13 cellular contexts compared by ENCODE assay signal in the genomic region with DNA sequence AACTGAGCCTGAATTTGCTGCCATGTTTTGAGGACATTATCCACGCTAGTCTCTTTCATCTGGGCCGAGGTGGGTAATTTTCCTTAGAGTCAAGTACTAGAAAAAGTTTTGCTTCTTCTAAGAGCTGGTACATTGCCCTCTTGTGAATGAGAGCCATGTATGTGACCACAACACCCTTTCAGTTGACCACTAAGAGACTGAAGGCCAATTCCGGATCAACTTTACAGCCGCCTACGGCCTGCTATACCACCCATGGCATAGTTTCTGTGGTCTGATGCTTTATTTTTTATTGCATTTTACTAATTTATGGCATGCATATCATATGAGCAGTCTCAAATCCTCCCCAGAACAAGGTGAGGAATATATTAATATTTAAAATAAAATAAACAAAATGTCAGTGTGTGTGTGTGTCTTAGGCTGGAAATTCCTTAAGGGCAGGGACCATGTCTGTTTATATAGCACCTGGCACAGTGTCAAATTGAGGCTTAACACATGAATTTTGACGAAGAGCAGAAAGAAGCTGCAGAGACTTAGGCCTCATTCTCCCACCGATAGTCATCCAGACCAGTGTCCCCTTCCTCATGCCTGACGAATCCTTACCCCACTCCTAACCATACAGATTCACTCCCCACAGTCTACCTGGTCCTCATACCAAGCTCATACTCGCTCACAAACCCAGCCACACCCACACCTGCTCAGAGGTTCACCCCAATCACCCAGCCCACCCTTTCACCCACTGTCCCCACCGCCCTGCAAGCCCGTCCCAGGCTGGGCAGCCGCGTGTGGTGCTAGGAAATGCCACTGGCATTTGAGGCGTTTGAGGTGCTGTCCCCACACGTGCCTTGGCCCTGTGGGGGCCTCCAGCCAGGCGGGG. TPM values are rescaled to one million over a fixed set of nuclear protein-coding genes. Genes with fewer than 3 reads are reported as not detected.
A peak's percentile ranks its signal among the peaks of the same experiment; 100 is the strongest.
DNase-seq lines count a peak whose midpoint lies in the region; ATAC-seq and TF ChIP-seq lines count a peak whose summit lies in the region.
"Had no signal": no experiment of that assay in that cellular context is flagged by ENCODE, and none has a peak within 500 bp of the region (broad histone marks: within the 10 kb centered on the region; RNA-seq: fewer than 3 reads in every experiment).

No MANE protein-coding gene starts in this region.

- no peaks in the 10 kb centered on the region for H3K9me3 Mint-ChIP-seq in naive thymus-derived CD8-positive, alpha-beta T cell
- H3K9me3 Mint-ChIP-seq: CD8-positive, alpha-beta T cell; naive B cell had no signal

- dilution Hi-C loops in IMR-90 (cut with HindIII; ENCODE audit: low sequenced_read_pairs, unreplicated experiment) = no loop called here

- H3K4ac ChIP-seq in IMR-90 (ENCODE audit: low read depth, low read length) = peak overlapping the region; percentile 81

- no peaks in the 10 kb centered on the region for H4K20me1 ChIP-seq in IMR-90 (ENCODE audit: insufficient read depth, low read length)

- H3K4me3 ChIP-seq in IMR-90 (ENCODE audit: insufficient read depth, low read depth, low read length) = no peak overlapping the region
- H3K4me3 ChIP-seq in effector memory CD4-positive, alpha-beta T cell (ENCODE audit: insufficient read depth, low read depth, low read length, poor library complexity, severe bottlenecking) = no peak overlapping the region
- H3K4me3 ChIP-seq: sigmoid colon had no signal

- H3K9ac ChIP-seq in IMR-90 (ENCODE audit: low read depth, low read length) = no peak overlapping the region

- H4K91ac ChIP-seq in IMR-90 (ENCODE audit: insufficient read depth, low read depth, low read length) = peak overlapping the region; percentile 58; the same call in 1 of the 2 replicates

- TF ChIP-seq RAD21 in IMR-90 (IDR thresholded peaks at IDR 0.05; ENCODE audit: low read length) = no peak

- BruUV-seq in IMR-90 (replicated peaks; lab: Mats Ljungman, UMichigan) = no TSS peak

- H3K27me3 ChIP-seq in IMR-90 (ENCODE audit: control insufficient read depth, insufficient read depth, low read length) = peaks cover 2% of the 10 kb centered on the region; the same call in 1 of the 2 replicates
- no peaks in the 10 kb centered on the region for H3K27me3 ChIP-seq in effector memory CD4-positive, alpha-beta T cell (replicated peaks; ENCODE audit: control insufficient read depth, insufficient read depth, low read length, poor library complexity, severe bottlenecking)

- H3K36me3 ChIP-seq in IMR-90 (ENCODE audit: control insufficient read depth, insufficient read depth, low read length) = no peaks in the 10 kb centered on the region
- H3K36me3 ChIP-seq in effector memory CD4-positive, alpha-beta T cell (ENCODE audit: control insufficient read depth, insufficient read depth, low read length) = no peaks in the 10 kb centered on the region
- H3K36me3 ChIP-seq: sigmoid colon had no signal

- peak overlapping the region; percentile 78 for H2BK20ac ChIP-seq in IMR-90 (ENCODE audit: low read depth, low read length)

- H2BK15ac ChIP-seq in IMR-90 (ENCODE audit: low read depth, low read length) = 0 out of 3 replicates have a peak overlapping the region, but pooled peaks have one; percentile 38

- peak overlapping the region; percentile 87 for H3K14ac ChIP-seq in IMR-90 (replicated peaks; ENCODE audit: low read depth, low read length)

- peak overlapping the region; percentile 62 to 72; a peak in 3 of 4 replicates for H4K8ac ChIP-seq in IMR-90 (ENCODE audit: low read depth in 2 of 2, low read length in 2 of 2)

- no CpG with 5 or more reads among the region's 16 CpGs for WGBS in IMR-90 (ENCODE audit: extremely low coverage in 2 of 2, insufficient read length in 1 of 2), 2 experiments

- H3K4me1 ChIP-seq in IMR-90 (ENCODE audit: control insufficient read depth, insufficient read depth, low read length) = peaks cover 15% of the 10 kb centered on the region
- peaks cover 5% of the 10 kb centered on the region for H3K4me1 ChIP-seq in effector memory CD4-positive, alpha-beta T cell (ENCODE audit: control insufficient read depth, insufficient read depth, low read length, poor library complexity, severe bottlenecking)

- peaks cover 11% of the 10 kb centered on the region for H3K9me1 ChIP-seq in IMR-90 (ENCODE audit: insufficient read depth, low read length)

- intact Hi-C loops in IMR-90 (cut with micrococcal nuclease) = no loop called here

- H3K79me1 ChIP-seq in IMR-90 (ENCODE audit: low read depth in 1 of 2, low read length in 2 of 2) = no peaks in the 10 kb centered on the region

- H3K23ac ChIP-seq in IMR-90 (ENCODE audit: low read depth, low read length) = peak overlapping the region; percentile 77

- peak overlapping the region; percentile 68 for H2AK9ac ChIP-seq in IMR-90 (replicated peaks; ENCODE audit: low read depth, low read length, poor library complexity)

- H3K4me2 ChIP-seq in IMR-90 (ENCODE audit: low read depth, low read length) = 0 out of 2 replicates have a peak overlapping the region, but pooled peaks have one; percentile 5

- H2BK5ac ChIP-seq in IMR-90 (ENCODE audit: low read depth, low read length, poor library complexity, severe bottlenecking) = peak overlapping the region; percentile 66

- no peaks in the 10 kb centered on the region for H3K27me3 Mint-ChIP-seq in naive thymus-derived CD8-positive, alpha-beta T cell

- peak overlapping the region; percentile 7; the same call in 1 of the 2 replicates for H2AK5ac ChIP-seq in IMR-90 (ENCODE audit: low read depth, low read length)

- POLR2A ChIA-PET in IMR-90 (lab: Charles Lee; ENCODE audit: unreplicated experiment) = no interaction called here
- POLR2A ChIA-PET in naive thymus-derived CD8-positive, alpha-beta T cell (lab: Charles Lee) = no interaction called here

- TF ChIP-seq POLR2A in IMR-90 (IDR thresholded peaks at IDR 0.05; ENCODE audit: low read depth, low read length) = no peak

- TF ChIP-seq CTCF in AG09319 (IDR thresholded peaks at IDR 0.05; ENCODE audit: low read depth, low read length) (no peak), IMR-90 (conservative IDR thresholded peaks at IDR 0.05; ENCODE audit: low read depth, low read length) (no peak)

- H4K5ac ChIP-seq in IMR-90 (ENCODE audit: low read depth, low read length) = peak overlapping the region; percentile 64; the same call in 1 of the 2 replicates

- H2AFZ ChIP-seq in IMR-90 (replicated peaks; ENCODE audit: low read length, poor library complexity) = peak overlapping the region; percentile 70

- no peak overlapping the region for H3K4me3 Mint-ChIP-seq in naive thymus-derived CD8-positive, alpha-beta T cell
- H3K4me3 Mint-ChIP-seq: CD8-positive, alpha-beta T cell; naive B cell had no signal

- DNase-seq in AG09319 (ENCODE audit: extremely low read depth, low read depth) = peak; percentile 66
- peak; percentile 65 for DNase-seq in IMR-90
- DNase-seq in dedifferentiated amniotic fluid mesenchymal stem cell (ENCODE audit: extremely low spot score) = peak; percentile 58
- DNase-seq in naive thymus-derived CD8-positive, alpha-beta T cell = no peak
- no peak for DNase-seq in NCI-H2081 treated with DMSO at 0.1 percent for 48 hours (lab: John Stamatoyannopoulos, UW)
- DNase-seq in NCI-H2029 treated with DMSO at 0.1 percent for 48 hours (lab: John Stamatoyannopoulos, UW) = no peak
- DNase-seq in effector memory CD4-positive, alpha-beta T cell = no peak
- DNase-seq: CD8-positive, alpha-beta T cell; naive B cell; NK-92 treated with Interleukin-12 subunit alpha and Interleukin-12 subunit beta, amount 100 ng/mL, for 24 hours; sigmoid colon; stimulated activated naive CD8-positive, alpha-beta T cell treated with anti-CD3 and anti-CD28 coated beads, Interleukin-15, Interleukin-2, amounts not matched to agents 100 U/mL and 50 U/mL, for 24 hours had no signal

- ATAC-seq in IMR-90 (ENCODE audit: low read depth) = peak; percentile 33
- ATAC-seq in naive thymus-derived CD8-positive, alpha-beta T cell = no peak
- ATAC-seq in SK-N-SH treated with all-trans-retinoic acid at 6 μM for 48 hours = no peak
- ATAC-seq: CD8-positive, alpha-beta T cell; stimulated activated naive CD8-positive, alpha-beta T cell treated with anti-CD3 and anti-CD28 coated beads, Interleukin-15, Interleukin-2, amounts not matched to agents 100 U/mL and 50 U/mL, for 24 hours had no signal

- in situ Hi-C loops in IMR-90 (cut with MboI; ENCODE audit: low sequenced_read_pairs) = no loop called here

- peak overlapping the region; percentile 5; the same call in 1 of the 2 replicates for H3K18ac ChIP-seq in IMR-90 (ENCODE audit: low read depth, low read length)

- no peaks in the 10 kb centered on the region for H3K36me3 Mint-ChIP-seq in naive thymus-derived CD8-positive, alpha-beta T cell
- H3K36me3 Mint-ChIP-seq: CD8-positive, alpha-beta T cell; naive B cell had no signal

- CTCF ChIA-PET in IMR-90 (lab: Yijun Ruan, JAX) = interaction anchor here (0.6 kb wide), 1 partner anchor 46 kb away, joined by 3 read pairs; no protein-coding TSS in a partner anchor

- H2BK120ac ChIP-seq in IMR-90 (ENCODE audit: low read depth, low read length) = peak overlapping the region; percentile 83

- H3K9me3 ChIP-seq in IMR-90 (ENCODE audit: control insufficient read depth, insufficient read depth, low read length) = no peaks in the 10 kb centered on the region
- H3K9me3 ChIP-seq in effector memory CD4-positive, alpha-beta T cell (ENCODE audit: control insufficient read depth, low read length) = no peaks in the 10 kb centered on the region
- H3K9me3 ChIP-seq: sigmoid colon had no signal

- no peak overlapping the region for H3K27ac ChIP-seq in IMR-90 (ENCODE audit: insufficient read depth, low read length)
- no peak overlapping the region for H3K27ac ChIP-seq in effector memory CD4-positive, alpha-beta T cell (ENCODE audit: insufficient read depth, low read length, poor library complexity, severe bottlenecking)

- H3K4me1 Mint-ChIP-seq in naive thymus-derived CD8-positive, alpha-beta T cell = peaks cover 13 to 31% (median 24%) of the 10 kb centered on the region in 4 donors

- no peak overlapping the region; the same call in 1 of the 2 replicates for H3K56ac ChIP-seq in IMR-90 (ENCODE audit: extremely low read depth, insufficient read depth, low read length)

- H3K27ac Mint-ChIP-seq in naive thymus-derived CD8-positive, alpha-beta T cell = peak overlapping the region in 6 of 10 donors; percentile 52 to 85 (median 70)

TF ChIP-seq in IMR-90, 13 proteins besides CTCF, POLR2A, EP300 and RAD21 (continues in another document):
- no peak for TF ChIP-seq SMC3 (IDR thresholded peaks at IDR 0.05; ENCODE audit: low read depth, low read length)
- no peak for TF ChIP-seq MAZ (IDR thresholded peaks at IDR 0.05; ENCODE audit: borderline replicate concordance, low read depth, low read length)
- TF ChIP-seq CHD1 (IDR thresholded peaks at IDR 0.05; ENCODE audit: low read depth, low read length) = no peak

RNA-seq across cellular contexts. Expression of gene PSD4, which starts 35.5 kb away (rescaled TPM):
- total RNA-seq in IMR-90 (2012; rRNA removed) = 0.28 and 0.36 TPM in 2 replicates
- 0.55 and 0.70 TPM in 2 replicates for polyA plus RNA-seq in IMR-90 (2012; rRNA removed)
- 0.48 and 0.76 TPM in 2 replicates for polyA plus RNA-seq in IMR-90 (2012; cell fraction: cytosol; rRNA removed)
- 0.66 and 0.72 TPM in 2 replicates for polyA plus RNA-seq in IMR-90 (2012; cell fraction: nucleus; rRNA removed; ENCODE audit: low replicate concordance)
- 100 to 1,000 TPM; 118 to 124 TPM for total RNA-seq in naive thymus-derived CD8-positive, alpha-beta T cell
- 10 to 100 TPM; 22.8 to 44.1 (median 29.9) TPM for polyA plus RNA-seq in naive thymus-derived CD8-positive, alpha-beta T cell

Comparison
In these comparisons a context has a peak if more than half of its experiments do, and no peak if none do; other contexts are left out.
1. DNase-seq: peak in AG09319 (single experiment), IMR-90 (single experiment) and dedifferentiated amniotic fluid mesenchymal stem cell (single experiment); none in naive thymus-derived CD8-positive, alpha-beta T cell (0 of 10), NCI-H2081 treated with DMSO at 0.1 percent for 48 hours (single experiment), NCI-H2029 treated with DMSO at 0.1 percent for 48 hours (single experiment) and effector memory CD4-positive, alpha-beta T cell (0 of 3).
2. RNA of gene PSD4, which starts 35.5 kb away (total RNA-seq): 118 to 124 TPM in naive thymus-derived CD8-positive, alpha-beta T cell; 0.28 to 0.36 TPM in IMR-90; every median in the first group is over 10 times any median in the second.